In the genomic region with DNA sequence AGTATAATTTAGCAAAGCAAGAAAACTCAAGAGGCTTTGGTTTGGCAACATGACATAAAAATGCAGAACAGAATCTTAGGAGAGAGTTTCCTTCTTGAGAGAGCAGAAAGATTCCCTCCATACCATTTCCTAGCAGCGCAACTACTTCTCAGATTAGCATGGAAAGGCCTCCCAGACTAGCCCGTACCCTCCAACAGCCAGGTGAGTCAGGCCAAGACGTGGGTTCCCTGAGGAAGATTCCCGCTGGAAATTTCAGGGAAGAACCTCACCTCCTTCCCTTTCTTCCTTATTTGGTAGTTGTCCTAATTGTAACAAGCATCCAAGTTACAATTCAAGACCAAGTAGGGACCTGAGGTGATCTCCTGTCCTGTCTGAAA, we compare ENCODE assay signal across 13 cellular contexts. TPM values are rescaled to one million over a fixed set of nuclear protein-coding genes. Genes with fewer than 3 reads are reported as not detected.
A peak's percentile ranks its signal among the peaks of the same experiment; 100 is the strongest.
DNase-seq lines count a peak whose midpoint lies in the region; ATAC-seq and TF ChIP-seq lines count a peak whose summit lies in the region.
"Had no signal": no experiment of that assay in that cellular context is flagged by ENCODE, and none has a peak within 500 bp of the region (broad histone marks: within the 10 kb centered on the region; RNA-seq: fewer than 3 reads in every experiment).

No MANE protein-coding gene starts in this region.

- H3K4me1 Mint-ChIP-seq in Calu3 (ENCODE audit: low read depth, unreplicated experiment) = no peaks in the 10 kb centered on the region
- peaks cover 12% of the 10 kb centered on the region for H3K4me1 Mint-ChIP-seq in activated T-cell treated with anti-CD3 and anti-CD28 coated beads, Interleukin-2, amount 50 U/mL, for 72 hours (ENCODE audit: low read depth)

- DNase-seq in Calu3 = no peak
- no peak for DNase-seq in RWPE2 (ENCODE audit: low spot score)
- DNase-seq in hepatocyte (ENCODE audit: low spot score) = no peak
- no peak for DNase-seq in sigmoid colon
- no peak for DNase-seq in NCI-H128 (lab: John Stamatoyannopoulos, UW; ENCODE audit: unreplicated experiment)
- no peak for DNase-seq in SK-N-DZ (ENCODE audit: low spot score)
- no peak for DNase-seq in activated T-cell treated with anti-CD3 and anti-CD28 coated beads, Interleukin-2, amount 50 U/mL, for 72 hours
- DNase-seq in LoVo (ENCODE audit: low spot score) = no peak
- DNase-seq: NCI-H146, NCI-H526, T-helper 9 cell had no signal

- H3K27ac ChIP-seq in RWPE2 (ENCODE audit: poor library complexity, severe bottlenecking) (peak overlapping the region; percentile 99), hepatocyte (peak overlapping the region; percentile 5), sigmoid colon (peak overlapping the region; percentile 88 to 100 (median 94))
- H3K27ac ChIP-seq: C4-2B had no signal

- H3K4me3 ChIP-seq in RWPE2 (ENCODE audit: severe bottlenecking) (no peak overlapping the region), hepatocyte (no peak overlapping the region), sigmoid colon (no peak overlapping the region)
- H3K4me3 ChIP-seq: K562 had no signal

- TF ChIP-seq CTCF in Calu3 (IDR thresholded peaks at IDR 0.05; ENCODE audit: unreplicated experiment) (no peak), RWPE2 (IDR thresholded peaks at IDR 0.05; ENCODE audit: poor library complexity, severe bottlenecking) (no peak), hepatocyte (IDR thresholded peaks at IDR 0.05; ENCODE audit: poor library complexity) (no peak), sigmoid colon (IDR thresholded peaks at IDR 0.05) (no peak)

- H3K4me3 Mint-ChIP-seq in Calu3 (ENCODE audit: low read depth, unreplicated experiment) = peak overlapping the region; percentile 12
- H3K4me3 Mint-ChIP-seq in activated T-cell treated with anti-CD3 and anti-CD28 coated beads, Interleukin-2, amount 50 U/mL, for 72 hours = no peak overlapping the region

- no peak overlapping the region for H3K4me2 ChIP-seq in hepatocyte

- TSS peak; percentile 72 for BruUV-seq in Calu3 (replicated peaks; lab: Mats Ljungman, UMichigan)

- no peaks in the 10 kb centered on the region for H3K27me3 ChIP-seq in RWPE2 (ENCODE audit: insufficient read depth, poor library complexity, severe bottlenecking)
- no peaks in the 10 kb centered on the region for H3K27me3 ChIP-seq in hepatocyte
- H3K27me3 ChIP-seq in sigmoid colon = no peaks in the 10 kb centered on the region

- H4K20me1 ChIP-seq in hepatocyte (ENCODE audit: insufficient read depth, poor library complexity, severe bottlenecking) = no peaks in the 10 kb centered on the region

- 87% methylated on average over 4 of the region's 4 CpGs for WGBS in hepatocyte (ENCODE audit: low lambda C conversion rate, missing lambda C conversion rate)
- WGBS in sigmoid colon, 2 donors = 76% methylated on average over 4 of the region's 4 CpGs

- CTCF ChIA-PET in Calu3 (lab: Charles Lee) = no interaction called here

- H3K79me2 ChIP-seq in hepatocyte = peaks cover 82% of the 10 kb centered on the region

- H3K36me3 Mint-ChIP-seq in Calu3 (ENCODE audit: insufficient read depth, unreplicated experiment) = no peaks in the 10 kb centered on the region
- peaks cover 0 to 2% of the 10 kb centered on the region in 2 donors for H3K36me3 Mint-ChIP-seq in activated T-cell treated with anti-CD3 and anti-CD28 coated beads, Interleukin-2, amount 50 U/mL, for 72 hours (ENCODE audit: insufficient read depth in 2 of 2)

- H2AFZ ChIP-seq in hepatocyte = no peak overlapping the region

- no peaks in the 10 kb centered on the region for H3K9me3 Mint-ChIP-seq in Calu3 (ENCODE audit: low read depth, unreplicated experiment)
- H3K9me3 Mint-ChIP-seq in activated T-cell treated with anti-CD3 and anti-CD28 coated beads, Interleukin-2, amount 50 U/mL, for 72 hours = peaks cover 0 to 4% of the 10 kb centered on the region in 2 donors

- H3K36me3 ChIP-seq in RWPE2 (ENCODE audit: low read depth) = peaks cover 30% of the 10 kb centered on the region
- H3K36me3 ChIP-seq in hepatocyte (replicated peaks; ENCODE audit: insufficient read depth, low read depth) = no peaks in the 10 kb centered on the region
- peaks cover 0 to 17% (median 8%) of the 10 kb centered on the region in 4 donors for H3K36me3 ChIP-seq in sigmoid colon

- H3K4me1 ChIP-seq in RWPE2 (ENCODE audit: insufficient read depth, poor library complexity, severe bottlenecking) (peaks cover 44% of the 10 kb centered on the region), hepatocyte (ENCODE audit: insufficient read depth) (no peaks in the 10 kb centered on the region), sigmoid colon (peaks cover 0 to 99% (median 96%) of the 10 kb centered on the region in 4 donors)

- no peaks in the 10 kb centered on the region for H3K27me3 Mint-ChIP-seq in Calu3 (ENCODE audit: unreplicated experiment)
- peaks cover 36% of the 10 kb centered on the region for H3K27me3 Mint-ChIP-seq in activated T-cell treated with anti-CD3 and anti-CD28 coated beads, Interleukin-2, amount 50 U/mL, for 72 hours (ENCODE audit: low read depth)

- H3K9me3 ChIP-seq in RWPE2 (ENCODE audit: severe bottlenecking) = no peaks in the 10 kb centered on the region
- no peaks in the 10 kb centered on the region for H3K9me3 ChIP-seq in hepatocyte (ENCODE audit: low read depth)
- no peaks in the 10 kb centered on the region for H3K9me3 ChIP-seq in sigmoid colon

- H3K9me2 ChIP-seq in hepatocyte (replicated peaks; ENCODE audit: insufficient read depth) = no peaks in the 10 kb centered on the region

- TF ChIP-seq EP300 in sigmoid colon (IDR thresholded peaks at IDR 0.05) = no peak

- TF ChIP-seq POLR2A in sigmoid colon (IDR thresholded peaks at IDR 0.05) = no peak

- intact Hi-C loops in Calu3 (cut with micrococcal nuclease; ENCODE audit: unreplicated experiment) (no loop called here), sigmoid colon (cut with DNase I) (no loop called here)

- peak; percentile 48 for ATAC-seq in RWPE2 (ENCODE audit: low read depth)
- no peak for ATAC-seq in activated T-cell treated with anti-CD3 and anti-CD28 coated beads, Interleukin-2, amount 50 U/mL, for 72 hours (replicated peaks in 1 of 2)
- ATAC-seq: K562 had no signal

- peak overlapping the region; percentile 90 for H3K27ac Mint-ChIP-seq in Calu3 (ENCODE audit: unreplicated experiment)
- no peak overlapping the region for H3K27ac Mint-ChIP-seq in activated T-cell treated with anti-CD3 and anti-CD28 coated beads, Interleukin-2, amount 50 U/mL, for 72 hours

RNA-seq across cellular contexts. Expression of a gene that starts 12.3 kb away (rescaled TPM):
- total RNA-seq in Calu3 (2022) = 0.42 and 1.0 TPM in 2 replicates
- total RNA-seq in hepatocyte = 126 and 171 TPM in 2 replicates
- polyA plus RNA-seq in hepatocyte = 220 and 221 TPM in 2 replicates
- 1,000 to 10,000 TPM in 1 of 4 donors, 100 to 1,000 TPM in 3; 306 to 1,039 (median 489) TPM for total RNA-seq in sigmoid colon
- 10 to 100 TPM; 24.0 to 83.5 (median 25.2) TPM for polyA plus RNA-seq in sigmoid colon
- 65.4 and 81.9 TPM in 2 replicates for polyA plus RNA-seq in SK-N-DZ (2014; cell fraction: cytosol; rRNA removed)
- 108 and 116 TPM in 2 replicates for polyA plus RNA-seq in SK-N-DZ (2014; cell fraction: nucleus; rRNA removed)
- total RNA-seq in activated T-cell treated with anti-CD3 and anti-CD28 coated beads, Interleukin-2, amount 50 U/mL, for 72 hours = not detected

RNA-seq across cellular contexts. Expression of a gene that starts 12.4 kb away (rescaled TPM):
- total RNA-seq in Calu3 (2022) (0.12 TPM in 1 of 2 replicates, not detected in the other), hepatocyte (223 and 269 TPM in 2 replicates), sigmoid colon (100 to 1,000 TPM; 235 to 598 (median 350) TPM)
- polyA plus RNA-seq in hepatocyte (138 and 140 TPM in 2 replicates), sigmoid colon (10 to 100 TPM in 2 of 3 donors, 1 to 10 TPM in 1; 9.2 to 60.5 (median 10.8) TPM)
- polyA plus RNA-seq in SK-N-DZ (2014; cell fraction: cytosol; rRNA removed) = 47.5 and 48.2 TPM in 2 replicates
- polyA plus RNA-seq in SK-N-DZ (2014; cell fraction: nucleus; rRNA removed) = 44.8 and 49.1 TPM in 2 replicates
- total RNA-seq in activated T-cell treated with anti-CD3 and anti-CD28 coated beads, Interleukin-2, amount 50 U/mL, for 72 hours = under 1 TPM in 1 of 2 donors, not detected in 1; 0.19 TPM
- polyA plus RNA-seq: K562 had no signal

Comparison
In these comparisons a context has a peak if more than half of its experiments do, and no peak if none do; other contexts are left out.
1. H3K27ac ChIP-seq: peak in every context shown above with its lines; median percentile 99 in RWPE2; 94 in sigmoid colon; 5 in hepatocyte.
2. RNA of a gene that starts 12.3 kb away (total RNA-seq): 306 to 1,039 TPM in sigmoid colon and 126 to 171 TPM in hepatocyte; 0.42 to 1.0 TPM in Calu3 and not detected in activated T-cell treated with anti-CD3 and anti-CD28 coated beads, Interleukin-2, amount 50 U/mL, for 72 hours; every median in the first group is over 10 times any median in the second.
3. RNA of a gene that starts 12.4 kb away (total RNA-seq): 235 to 598 TPM in sigmoid colon and 223 to 269 TPM in hepatocyte; 0.19 TPM in activated T-cell treated with anti-CD3 and anti-CD28 coated beads, Interleukin-2, amount 50 U/mL, for 72 hours and 0.12 TPM in Calu3; every median in the first group is over 100 times any median in the second.